In genomic region chr5:95081500-95082355, GRCh38 we compare ENCODE assay signal across 8 cellular contexts.
DNase-seq lines count a peak whose midpoint lies in the region; ATAC-seq and TF ChIP-seq lines count a peak whose summit lies in the region.

No MANE protein-coding gene starts in this region.

- no peaks in the 10 kb centered on the region for H3K9me3 ChIP-seq in endodermal cell (ENCODE audit: control insufficient read depth, low read length)
- H3K9me3 ChIP-seq in mucosa of descending colon, result no peaks in the 10 kb centered on the region

- H3K4me3 Mint-ChIP-seq in endodermal cell, result peak overlapping the region; percentile 5
- H3K4me3 Mint-ChIP-seq in glutamatergic neuron (ENCODE audit: unreplicated experiment), result no peak overlapping the region

- H3K4me1 Mint-ChIP-seq in endodermal cell, result peaks cover 7% of the 10 kb centered on the region
- no peaks in the 10 kb centered on the region for H3K4me1 Mint-ChIP-seq in glutamatergic neuron (ENCODE audit: low read depth, unreplicated experiment)

- whole genome bisulfite sequencing in endodermal cell (ENCODE audit: insufficient coverage in 1 of 2, insufficient read length in 1 of 2), 2 experiments, result 31 to 38% methylated on average over 6 to 8 of the region's 8 CpGs

- peak; percentile 74 for DNase-seq in G401 (ENCODE audit: low spot score)
- DNase-seq in SKM-1 treated with dmso at 0.1 percent for 144 hours (lab: John Stamatoyannopoulos, UW; ENCODE audit: unreplicated experiment), result peak; percentile 93
- DNase-seq in endodermal cell, result peak; percentile 61
- peak in 2 of 3 donors; percentile 33 to 47 for DNase-seq in mucosa of descending colon
- DNase-seq in effector CD8-positive, alpha-beta T cell (lab: John Stamatoyannopoulos, UW), result no peak
- DNase-seq in glutamatergic neuron, result no peak

- peak overlapping the region; percentile 2 for H3K27ac Mint-ChIP-seq in endodermal cell
- H3K27ac Mint-ChIP-seq in glutamatergic neuron (ENCODE audit: unreplicated experiment), result no peak overlapping the region

- in situ Hi-C loops in G401 (cut with HindIII; ENCODE audit: low sequenced_read_pairs), result no loop called here

- no peaks in the 10 kb centered on the region for H3K36me3 Mint-ChIP-seq in endodermal cell (ENCODE audit: low read depth)
- no peaks in the 10 kb centered on the region for H3K36me3 Mint-ChIP-seq in glutamatergic neuron (ENCODE audit: unreplicated experiment)

- intact Hi-C loops in mucosa of descending colon (cut with DNase I, micrococcal nuclease), result no loop called here

- H3K9me3 Mint-ChIP-seq in endodermal cell (no peaks in the 10 kb centered on the region), glutamatergic neuron (ENCODE audit: unreplicated experiment) (no peaks in the 10 kb centered on the region)

- H3K9ac ChIP-seq in endodermal cell (ENCODE audit: extremely low read depth, low read length, poor library complexity, severe bottlenecking), result no peak overlapping the region

- peak; percentile 91 for ATAC-seq in GM19468 (IDR thresholded peaks at IDR 0.05; ENCODE audit: extremely low read depth, unreplicated experiment)
- ATAC-seq in HG03520 (IDR thresholded peaks at IDR 0.05; ENCODE audit: unreplicated experiment), result peak; percentile 88
- peak; percentile 61 for ATAC-seq in mucosa of descending colon

- H3K4me1 ChIP-seq in endodermal cell (ENCODE audit: control insufficient read depth, insufficient read depth, low read length) (no peaks in the 10 kb centered on the region), mucosa of descending colon (ENCODE audit: low read depth) (no peaks in the 10 kb centered on the region)

- H3K36me3 ChIP-seq in endodermal cell (ENCODE audit: control insufficient read depth, insufficient read depth, low read length) (no peaks in the 10 kb centered on the region), mucosa of descending colon (ENCODE audit: low read depth) (no peaks in the 10 kb centered on the region)

- no peaks in the 10 kb centered on the region for H3K27me3 Mint-ChIP-seq in endodermal cell (ENCODE audit: insufficient read depth)
- no peaks in the 10 kb centered on the region for H3K27me3 Mint-ChIP-seq in glutamatergic neuron (ENCODE audit: unreplicated experiment)

- H3K27ac ChIP-seq in endodermal cell (ENCODE audit: low read depth, low read length), result no peak overlapping the region

- H3K27me3 ChIP-seq in endodermal cell (ENCODE audit: control insufficient read depth, insufficient read depth, low read length, poor library complexity, severe bottlenecking), result no peaks in the 10 kb centered on the region

- no peak for TF ChIP-seq CTCF in endodermal cell (conservative IDR thresholded peaks at IDR 0.05)
- TF ChIP-seq CTCF in mucosa of descending colon (IDR thresholded peaks at IDR 0.05), result no peak
- TF ChIP-seq CTCF in glutamatergic neuron (IDR thresholded peaks at IDR 0.05; ENCODE audit: partially characterized antibody, unreplicated experiment), result no peak

- H3K4me3 ChIP-seq in endodermal cell (ENCODE audit: low read length), result no peak overlapping the region
- H3K4me3 ChIP-seq in mucosa of descending colon, result no peak overlapping the region

Comparison
In these comparisons a context has a peak if more than half of its experiments do, and no peak if none do; other contexts are left out.
1. DNase-seq: peak in G401 (single experiment), SKM-1 treated with dmso at 0.1 percent for 144 hours (single experiment), endodermal cell (single experiment) and mucosa of descending colon (2 of 3); none in effector CD8-positive, alpha-beta T cell (single experiment) and glutamatergic neuron (single experiment).
2. Peak in every context shown above with its lines, with median percentiles within 50 percentile points of each other: ATAC-seq.